In the genomic region with DNA sequence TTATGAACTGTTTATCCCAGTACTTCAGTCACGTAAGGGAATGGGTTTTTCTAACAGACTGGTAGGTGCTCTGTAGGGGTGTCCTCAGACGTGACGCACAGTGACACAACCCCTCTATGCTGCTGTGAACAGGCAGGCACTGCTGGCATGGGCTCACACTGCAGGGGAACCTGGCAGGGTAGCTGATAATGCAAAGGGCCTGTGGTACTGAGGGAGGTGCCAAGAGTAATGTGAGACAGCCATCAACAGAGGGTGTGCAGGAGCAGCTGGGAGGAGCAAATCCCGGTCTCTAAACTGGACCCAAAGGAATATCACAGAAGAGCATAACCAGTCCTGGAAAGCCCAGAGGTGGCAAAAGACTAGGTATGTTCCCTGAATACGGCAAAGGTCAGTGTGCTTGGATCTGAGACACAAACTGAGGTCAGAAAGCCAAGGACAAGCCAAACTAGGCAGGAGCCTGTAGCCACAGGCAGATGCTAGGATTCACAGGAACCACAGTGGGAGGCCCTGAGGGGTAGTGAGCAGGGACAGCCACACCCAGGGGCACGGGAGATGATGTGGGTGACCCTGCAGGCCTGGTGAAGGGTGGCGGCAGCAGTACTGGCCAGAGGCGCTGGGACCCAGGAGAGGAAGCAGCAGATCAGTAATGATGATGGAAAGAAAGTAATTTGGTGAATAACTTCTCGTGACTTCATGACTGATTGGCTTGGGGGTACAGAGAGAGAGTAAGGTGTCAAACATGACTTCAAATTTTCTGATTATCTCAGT, we compare ENCODE assay signal across 17 cellular contexts.
A peak's percentile ranks its signal among the peaks of the same experiment; 100 is the strongest.
DNase-seq lines count a peak whose midpoint lies in the region; ATAC-seq and TF ChIP-seq lines count a peak whose summit lies in the region.
"Had no signal": no experiment of that assay in that cellular context is flagged by ENCODE, and none has a peak within 500 bp of the region (broad histone marks: within the 10 kb centered on the region; RNA-seq: fewer than 3 reads in every experiment).

No MANE protein-coding gene starts in this region.

- no peaks in the 10 kb centered on the region for H3K9me3 Mint-ChIP-seq in stimulated activated effector memory CD8-positive, alpha-beta T cell treated with anti-CD3 and anti-CD28 coated beads, Interleukin-12 subunit alpha, Interleukin-12 subunit beta, amount 100 ng/mL, for 72 hours
- no peaks in the 10 kb centered on the region for H3K9me3 Mint-ChIP-seq in Caco-2 (ENCODE audit: unreplicated experiment)
- H3K9me3 Mint-ChIP-seq in CD4-positive, alpha-beta T cell: no peaks in the 10 kb centered on the region
- H3K9me3 Mint-ChIP-seq: CD8-positive, alpha-beta T cell had no signal

- H3K4me3 Mint-ChIP-seq in stimulated activated effector memory CD8-positive, alpha-beta T cell treated with anti-CD3 and anti-CD28 coated beads, Interleukin-12 subunit alpha, Interleukin-12 subunit beta, amount 100 ng/mL, for 72 hours: no peak overlapping the region
- H3K4me3 Mint-ChIP-seq in Caco-2 (ENCODE audit: unreplicated experiment): no peak overlapping the region
- no peak overlapping the region for H3K4me3 Mint-ChIP-seq in CD4-positive, alpha-beta T cell
- H3K4me3 Mint-ChIP-seq: CD14-positive monocyte; CD8-positive, alpha-beta T cell had no signal

- H3K9me3 ChIP-seq in right atrium auricular region (no peaks in the 10 kb centered on the region), right cardiac atrium (ENCODE audit: control insufficient read depth, low read length) (no peaks in the 10 kb centered on the region), esophagus muscularis mucosa (no peaks in the 10 kb centered on the region), Caco-2 (no peaks in the 10 kb centered on the region), prostate gland (no peaks in the 10 kb centered on the region)
- no peaks in the 10 kb centered on the region for H3K9me3 ChIP-seq in CD4-positive, alpha-beta T cell (ENCODE audit: control insufficient read depth, low read length)
- H3K9me3 ChIP-seq: BLaER1, HAP-1 had no signal

- no peaks in the 10 kb centered on the region for H3K36me3 Mint-ChIP-seq in stimulated activated effector memory CD8-positive, alpha-beta T cell treated with anti-CD3 and anti-CD28 coated beads, Interleukin-12 subunit alpha, Interleukin-12 subunit beta, amount 100 ng/mL, for 72 hours
- no peaks in the 10 kb centered on the region for H3K36me3 Mint-ChIP-seq in Caco-2 (ENCODE audit: insufficient read depth, unreplicated experiment)
- no peaks in the 10 kb centered on the region for H3K36me3 Mint-ChIP-seq in CD4-positive, alpha-beta T cell (ENCODE audit: low read depth)
- H3K36me3 Mint-ChIP-seq: CD14-positive monocyte; CD8-positive, alpha-beta T cell had no signal

- H3K27ac Mint-ChIP-seq in stimulated activated effector memory CD8-positive, alpha-beta T cell treated with anti-CD3 and anti-CD28 coated beads, Interleukin-12 subunit alpha, Interleukin-12 subunit beta, amount 100 ng/mL, for 72 hours: no peak overlapping the region
- H3K27ac Mint-ChIP-seq in Caco-2 (ENCODE audit: unreplicated experiment): no peak overlapping the region
- no peak overlapping the region for H3K27ac Mint-ChIP-seq in CD4-positive, alpha-beta T cell
- H3K27ac Mint-ChIP-seq: CD14-positive monocyte; CD8-positive, alpha-beta T cell had no signal

- H3K36me3 ChIP-seq in right atrium auricular region (no peaks in the 10 kb centered on the region), esophagus muscularis mucosa (no peaks in the 10 kb centered on the region), Caco-2 (ENCODE audit: control insufficient read depth, insufficient read depth, low read length) (no peaks in the 10 kb centered on the region), prostate gland (no peaks in the 10 kb centered on the region)
- H3K36me3 ChIP-seq: BLaER1, HAP-1 had no signal

- BruUV-seq in Caco-2 (replicated peaks; lab: Mats Ljungman, UMichigan): no TSS peak

- H3K4me3 ChIP-seq in right atrium auricular region: no peak overlapping the region
- H3K4me3 ChIP-seq in right cardiac atrium (ENCODE audit: low read length): no peak overlapping the region
- H3K4me3 ChIP-seq in esophagus muscularis mucosa: no peak overlapping the region
- H3K4me3 ChIP-seq in Caco-2 (ENCODE audit: low read depth, low read length): no peak overlapping the region
- H3K4me3 ChIP-seq in prostate gland: no peak overlapping the region
- H3K4me3 ChIP-seq: BLaER1, GM12878, HAP-1 had no signal

- POLR2A ChIA-PET in Caco-2 (lab: Charles Lee): no interaction called here
- POLR2A ChIA-PET in CD4-positive, alpha-beta T cell (lab: Charles Lee): no interaction called here

- H3K4me1 Mint-ChIP-seq in stimulated activated effector memory CD8-positive, alpha-beta T cell treated with anti-CD3 and anti-CD28 coated beads, Interleukin-12 subunit alpha, Interleukin-12 subunit beta, amount 100 ng/mL, for 72 hours: no peaks in the 10 kb centered on the region
- H3K4me1 Mint-ChIP-seq in Caco-2 (ENCODE audit: low read depth, unreplicated experiment): no peaks in the 10 kb centered on the region
- H3K4me1 Mint-ChIP-seq in CD4-positive, alpha-beta T cell (ENCODE audit: low read depth): no peaks in the 10 kb centered on the region
- H3K4me1 Mint-ChIP-seq: CD14-positive monocyte had no signal

- no peak for TF ChIP-seq EP300 in esophagus muscularis mucosa (IDR thresholded peaks at IDR 0.05)

- CTCF ChIA-PET in Caco-2 (lab: Charles Lee): no interaction called here
- CTCF ChIA-PET in CD4-positive, alpha-beta T cell (lab: Charles Lee): interaction anchor here (0.6 kb wide), 1 partner anchor 1821 kb away, joined by 6 read pairs; no protein-coding TSS in a partner anchor

- DNase-seq in right atrium auricular region (ENCODE audit: low spot score) (peak; percentile 50), right cardiac atrium (no peak), esophagus muscularis mucosa (ENCODE audit: extremely low spot score) (peak; percentile 57), Caco-2 (no peak), prostate gland (ENCODE audit: low spot score) (no peak)
- DNase-seq in stimulated activated effector memory CD8-positive, alpha-beta T cell treated with anti-CD3 and anti-CD28 coated beads, Interleukin-12 subunit alpha, Interleukin-12 subunit beta, amount 100 ng/mL, for 72 hours (ENCODE audit: low spot score in 2 of 2): no peak
- no peak for DNase-seq in CD4-positive, alpha-beta T cell
- DNase-seq: 8988T; CD8-positive, alpha-beta T cell; DMS 273 treated with DMSO at 0.1 percent for 48 hours; DMS53; DND-41; EL had no signal

- TF ChIP-seq CTCF in right atrium auricular region (IDR thresholded peaks at IDR 0.05) (no peak), esophagus muscularis mucosa (IDR thresholded peaks at IDR 0.05) (no peak), Caco-2 (IDR thresholded peaks at IDR 0.05; ENCODE audit: insufficient read depth in 1 of 2, low read depth in 1 of 2, low read length in 1 of 2, severe bottlenecking in 1 of 2, unreplicated experiment in 1 of 2) (no peak), prostate gland (IDR thresholded peaks at IDR 0.05) (no peak)
- no peak for TF ChIP-seq CTCF in CD4-positive, alpha-beta T cell (IDR thresholded peaks at IDR 0.05)

- no peak for ATAC-seq in right cardiac atrium
- peak; percentile 19 for ATAC-seq in stimulated activated effector memory CD8-positive, alpha-beta T cell treated with anti-CD3 and anti-CD28 coated beads, Interleukin-12 subunit alpha, Interleukin-12 subunit beta, amount 100 ng/mL, for 72 hours
- ATAC-seq in CD4-positive, alpha-beta T cell (ENCODE audit: poor library complexity): no peak
- ATAC-seq: CD8-positive, alpha-beta T cell; GM12878 had no signal

- no peaks in the 10 kb centered on the region for H3K4me1 ChIP-seq in right atrium auricular region
- H3K4me1 ChIP-seq in right cardiac atrium (ENCODE audit: control insufficient read depth, insufficient read depth, low read length): no peaks in the 10 kb centered on the region
- no peaks in the 10 kb centered on the region for H3K4me1 ChIP-seq in esophagus muscularis mucosa
- H3K4me1 ChIP-seq in Caco-2: no peaks in the 10 kb centered on the region
- H3K4me1 ChIP-seq in prostate gland (replicated peaks): no peaks in the 10 kb centered on the region
- H3K4me1 ChIP-seq: HAP-1 had no signal

- intact Hi-C loops in right cardiac atrium (cut with DNase I): no loop called here
- intact Hi-C loops in esophagus muscularis mucosa (cut with DNase I): no loop called here
- intact Hi-C loops in Caco-2 (cut with micrococcal nuclease; ENCODE audit: unreplicated experiment): no loop called here
- intact Hi-C loops in prostate gland (cut with DNase I): no loop called here
- intact Hi-C loops in CD4-positive, alpha-beta T cell (cut with DNase I, micrococcal nuclease): no loop called here

- no peaks in the 10 kb centered on the region for H3K27me3 ChIP-seq in right atrium auricular region
- H3K27me3 ChIP-seq in right cardiac atrium (ENCODE audit: control insufficient read depth, insufficient read depth): no peaks in the 10 kb centered on the region
- H3K27me3 ChIP-seq in esophagus muscularis mucosa: no peaks in the 10 kb centered on the region
- H3K27me3 ChIP-seq in Caco-2 (replicated peaks; ENCODE audit: control insufficient read depth, insufficient read depth, low read length): no peaks in the 10 kb centered on the region; the same call in 1 of the 2 replicates
- H3K27me3 ChIP-seq in prostate gland (replicated peaks; ENCODE audit: insufficient read depth): no peaks in the 10 kb centered on the region
- peaks cover 4% of the 10 kb centered on the region for H3K27me3 ChIP-seq in CD4-positive, alpha-beta T cell (ENCODE audit: control insufficient read depth, insufficient read depth, low read length)
- H3K27me3 ChIP-seq: BLaER1 had no signal

- H3K27ac ChIP-seq in right atrium auricular region (no peak overlapping the region), right cardiac atrium (ENCODE audit: low read length) (no peak overlapping the region), esophagus muscularis mucosa (replicated peaks in 1 of 4) (no peak overlapping the region), prostate gland (no peak overlapping the region)
- no peak overlapping the region for H3K27ac ChIP-seq in CD4-positive, alpha-beta T cell (ENCODE audit: low read depth, low read length)
- H3K27ac ChIP-seq: BLaER1 had no signal

- TF ChIP-seq POLR2A in esophagus muscularis mucosa (IDR thresholded peaks at IDR 0.05; ENCODE audit: low read depth) (no peak), prostate gland (IDR thresholded peaks at IDR 0.05) (no peak)

- 81% methylated on average over 9 of the region's 9 CpGs for WGBS in right cardiac atrium
- 90% methylated on average over 9 of the region's 9 CpGs for WGBS in esophagus muscularis mucosa
- WGBS in prostate gland: 85% methylated on average over 9 of the region's 9 CpGs

- H3K27me3 Mint-ChIP-seq in Caco-2 (ENCODE audit: insufficient read depth, unreplicated experiment): peaks cover 21% of the 10 kb centered on the region
- peaks cover 17% of the 10 kb centered on the region for H3K27me3 Mint-ChIP-seq in CD4-positive, alpha-beta T cell

Comparison
In these comparisons a context has a peak if more than half of its experiments do, and no peak if none do; other contexts are left out.
1. DNase-seq: peak in right atrium auricular region (single experiment) and esophagus muscularis mucosa (single experiment); none in right cardiac atrium (0 of 3), stimulated activated effector memory CD8-positive, alpha-beta T cell treated with anti-CD3 and anti-CD28 coated beads, Interleukin-12 subunit alpha, Interleukin-12 subunit beta, amount 100 ng/mL, for 72 hours (0 of 2), Caco-2 (0 of 2), prostate gland (single experiment) and CD4-positive, alpha-beta T cell (0 of 10).